In the genomic region with DNA sequence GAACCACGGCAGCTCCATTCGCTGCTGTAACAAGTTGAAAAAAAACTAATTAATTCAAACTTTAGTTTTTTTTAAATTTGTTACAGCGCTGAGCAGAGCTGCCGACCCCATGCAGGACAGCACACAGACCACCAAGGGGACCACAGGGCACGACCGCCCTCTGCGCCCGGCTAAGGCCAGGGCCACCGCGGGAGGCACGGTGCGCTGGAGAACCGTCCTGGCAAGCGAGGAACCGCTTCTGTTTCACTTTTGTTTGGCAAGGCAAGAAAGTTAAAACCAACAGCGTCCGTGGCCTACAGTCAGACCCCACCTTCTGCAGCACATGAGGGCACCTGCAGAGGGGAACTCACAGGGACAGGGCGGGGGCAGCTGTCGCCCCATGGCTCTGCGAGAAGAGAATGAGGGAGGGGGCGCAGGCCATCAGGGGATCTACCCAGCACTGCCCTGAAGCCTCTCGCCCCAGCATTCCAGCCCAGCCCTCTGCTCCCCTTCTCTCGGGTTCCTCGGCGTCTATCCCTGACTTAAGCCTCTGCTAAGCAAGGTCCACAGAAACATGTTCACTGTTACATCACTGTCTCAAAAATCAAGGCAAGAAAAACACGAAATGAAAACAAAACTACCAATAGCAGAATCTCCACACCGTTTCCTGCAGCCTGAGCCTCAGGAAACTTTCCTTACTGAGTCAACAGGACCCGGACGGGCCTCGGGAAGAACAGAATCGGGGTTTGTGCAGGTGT, we compare ENCODE assay signal across 9 cellular contexts.
A peak's percentile ranks its signal among the peaks of the same experiment; 100 is the strongest.
DNase-seq lines count a peak whose midpoint lies in the region; ATAC-seq and TF ChIP-seq lines count a peak whose summit lies in the region.
"Had no signal": no experiment of that assay in that cellular context is flagged by ENCODE, and none has a peak within 500 bp of the region (broad histone marks: within the 10 kb centered on the region; RNA-seq: fewer than 3 reads in every experiment).

No MANE protein-coding gene starts in this region.

- CTCF ChIA-PET in CD4-positive, alpha-beta T cell (lab: Charles Lee) = no interaction called here

- intact Hi-C loops in CD4-positive, alpha-beta T cell (cut with DNase I, micrococcal nuclease) = no loop called here

- peak; percentile 67 for ATAC-seq in CD4-positive, alpha-beta T cell (ENCODE audit: poor library complexity)
- peak; percentile 51 for ATAC-seq in HG02973 (IDR thresholded peaks at IDR 0.05; ENCODE audit: unreplicated experiment)
- peak; percentile 54 to 82 for ATAC-seq in activated T-cell treated with anti-CD3 and anti-CD28 coated beads, Interleukin-2, amount 50 U/mL, for 4 hours
- peak; percentile 21 for ATAC-seq in gastroesophageal sphincter
- peak; percentile 74 to 81 for ATAC-seq in stimulated activated naive B cell treated with anti-CD40 and anti-IgM and Interleukin-4, amounts not matched to agents 10 μg/mL and 1 μg/mL and 100 μg/mL, for 72 hours (replicated peaks)
- no peak for ATAC-seq in GM18511 (IDR thresholded peaks at IDR 0.05; ENCODE audit: unreplicated experiment)

- H3K27me3 ChIP-seq in CD4-positive, alpha-beta T cell (ENCODE audit: control insufficient read depth, insufficient read depth, low read length) = no peaks in the 10 kb centered on the region
- H3K27me3 ChIP-seq in gastroesophageal sphincter = no peaks in the 10 kb centered on the region

- peaks cover 0 to 27% of the 10 kb centered on the region in 2 donors for H3K36me3 ChIP-seq in gastroesophageal sphincter

- POLR2A ChIA-PET in CD4-positive, alpha-beta T cell (lab: Charles Lee) = interaction anchor here (0.7 to 1.6 kb wide), 7 partner anchors 13 to 123 kb away, joined by 3 to 9 read pairs (median 5); no protein-coding TSS in a partner anchor

- H3K27ac ChIP-seq in CD4-positive, alpha-beta T cell (ENCODE audit: low read depth, low read length) = peak overlapping the region; percentile 30
- H3K27ac ChIP-seq in gastroesophageal sphincter = peak overlapping the region; percentile 77 to 93 (median 88)

- peaks cover 8% of the 10 kb centered on the region for H3K36me3 Mint-ChIP-seq in CD4-positive, alpha-beta T cell (ENCODE audit: low read depth)
- no peaks in the 10 kb centered on the region for H3K36me3 Mint-ChIP-seq in activated T-cell treated with anti-CD3 and anti-CD28 coated beads, Interleukin-2, amount 50 U/mL, for 4 hours (ENCODE audit: insufficient read depth)
- no peaks in the 10 kb centered on the region for H3K36me3 Mint-ChIP-seq in stimulated activated naive B cell treated with anti-CD40 and anti-IgM and Interleukin-4, amounts not matched to agents 10 μg/mL and 1 μg/mL and 100 μg/mL, for 72 hours

- peak overlapping the region; percentile 15 to 43 for H3K4me3 ChIP-seq in gastroesophageal sphincter

- no peaks in the 10 kb centered on the region for H3K27me3 Mint-ChIP-seq in CD4-positive, alpha-beta T cell
- H3K27me3 Mint-ChIP-seq in activated T-cell treated with anti-CD3 and anti-CD28 coated beads, Interleukin-2, amount 50 U/mL, for 4 hours (ENCODE audit: low read depth) = peaks cover under 1% of the 10 kb centered on the region
- peaks cover 2% of the 10 kb centered on the region in 2 donors for H3K27me3 Mint-ChIP-seq in stimulated activated naive B cell treated with anti-CD40 and anti-IgM and Interleukin-4, amounts not matched to agents 10 μg/mL and 1 μg/mL and 100 μg/mL, for 72 hours

- peak in 5 of 10 experiments; percentile 12 to 32 (median 22) for DNase-seq in CD4-positive, alpha-beta T cell
- DNase-seq in activated T-cell treated with anti-CD3 and anti-CD28 coated beads, Interleukin-2, amount 50 U/mL, for 4 hours = peak; percentile 19
- peak; percentile 9 for DNase-seq in stimulated activated naive B cell treated with anti-CD40 and anti-IgM and Interleukin-4, amounts not matched to agents 10 μg/mL and 1 μg/mL and 100 μg/mL, for 72 hours
- DNase-seq in hippocampal formation (lab: John Stamatoyannopoulos, UW) (no peak), mucosa of gallbladder (ENCODE audit: low spot score) (no peak)

- H3K9me3 Mint-ChIP-seq in CD4-positive, alpha-beta T cell = no peaks in the 10 kb centered on the region
- no peaks in the 10 kb centered on the region for H3K9me3 Mint-ChIP-seq in activated T-cell treated with anti-CD3 and anti-CD28 coated beads, Interleukin-2, amount 50 U/mL, for 4 hours
- no peaks in the 10 kb centered on the region for H3K9me3 Mint-ChIP-seq in stimulated activated naive B cell treated with anti-CD40 and anti-IgM and Interleukin-4, amounts not matched to agents 10 μg/mL and 1 μg/mL and 100 μg/mL, for 72 hours
- H3K9me3 Mint-ChIP-seq: mesothelial cell of epicardium had no signal

- H3K4me1 ChIP-seq in gastroesophageal sphincter = peaks cover 0 to 96% (median 10%) of the 10 kb centered on the region in 3 donors

- H3K4me3 Mint-ChIP-seq in CD4-positive, alpha-beta T cell = peak overlapping the region; percentile 97
- peak overlapping the region; percentile 82 for H3K4me3 Mint-ChIP-seq in activated T-cell treated with anti-CD3 and anti-CD28 coated beads, Interleukin-2, amount 50 U/mL, for 4 hours
- H3K4me3 Mint-ChIP-seq in stimulated activated naive B cell treated with anti-CD40 and anti-IgM and Interleukin-4, amounts not matched to agents 10 μg/mL and 1 μg/mL and 100 μg/mL, for 72 hours = peak overlapping the region; percentile 66 to 82

- H3K27ac Mint-ChIP-seq in CD4-positive, alpha-beta T cell = peak overlapping the region; percentile 93
- peak overlapping the region; percentile 91 for H3K27ac Mint-ChIP-seq in stimulated activated naive B cell treated with anti-CD40 and anti-IgM and Interleukin-4, amounts not matched to agents 10 μg/mL and 1 μg/mL and 100 μg/mL, for 72 hours
- H3K27ac Mint-ChIP-seq: mesothelial cell of epicardium had no signal

- no peak for TF ChIP-seq CTCF in CD4-positive, alpha-beta T cell (IDR thresholded peaks at IDR 0.05)
- TF ChIP-seq CTCF in gastroesophageal sphincter (IDR thresholded peaks at IDR 0.05) = no peak

- 47 to 57% methylated on average over 13 to 19 of the region's 31 CpGs for WGBS in gastroesophageal sphincter (ENCODE audit: low coverage in 1 of 2), 2 donors

- no peak for TF ChIP-seq EP300 in gastroesophageal sphincter (IDR thresholded peaks at IDR 0.05)

- no peak for TF ChIP-seq POLR2A in gastroesophageal sphincter (IDR thresholded peaks at IDR 0.05)

- peaks cover 22% of the 10 kb centered on the region for H3K4me1 Mint-ChIP-seq in CD4-positive, alpha-beta T cell (ENCODE audit: low read depth)
- peaks cover 14% of the 10 kb centered on the region for H3K4me1 Mint-ChIP-seq in activated T-cell treated with anti-CD3 and anti-CD28 coated beads, Interleukin-2, amount 50 U/mL, for 4 hours (ENCODE audit: low read depth)
- peaks cover 0 to 1% of the 10 kb centered on the region in 2 donors for H3K4me1 Mint-ChIP-seq in stimulated activated naive B cell treated with anti-CD40 and anti-IgM and Interleukin-4, amounts not matched to agents 10 μg/mL and 1 μg/mL and 100 μg/mL, for 72 hours

- no peaks in the 10 kb centered on the region for H3K9me3 ChIP-seq in CD4-positive, alpha-beta T cell (ENCODE audit: control insufficient read depth, low read length)
- H3K9me3 ChIP-seq in gastroesophageal sphincter = no peaks in the 10 kb centered on the region

Comparison
In these comparisons a context has a peak if more than half of its experiments do, and no peak if none do; other contexts are left out.
1. DNase-seq: peak in activated T-cell treated with anti-CD3 and anti-CD28 coated beads, Interleukin-2, amount 50 U/mL, for 4 hours (single experiment) and stimulated activated naive B cell treated with anti-CD40 and anti-IgM and Interleukin-4, amounts not matched to agents 10 μg/mL and 1 μg/mL and 100 μg/mL, for 72 hours (single experiment); none in hippocampal formation (0 of 2) and mucosa of gallbladder (single experiment).
2. Peak in every context shown above with its lines, with median percentiles within 50 percentile points of each other: H3K4me3 Mint-ChIP-seq.